12 cellular contexts compared by ENCODE assay signal in genomic region chr11:29395555-29396072, GRCh38.
A peak's percentile ranks its signal among the peaks of the same experiment; 100 is the strongest.
DNase-seq lines count a peak whose midpoint lies in the region; ATAC-seq and TF ChIP-seq lines count a peak whose summit lies in the region.
"Had no signal": no experiment of that assay in that cellular context is flagged by ENCODE, and none has a peak within 500 bp of the region (broad histone marks: within the 10 kb centered on the region; RNA-seq: fewer than 3 reads in every experiment).

No MANE protein-coding gene starts in this region.

- no peak overlapping the region for H3K4me3 ChIP-seq in GM12865 (ENCODE audit: low read depth, low read length)
- no peak overlapping the region for H3K4me3 ChIP-seq in CD8-positive, alpha-beta memory T cell (ENCODE audit: low read length)

- TF ChIP-seq CTCF in GM12865 (IDR thresholded peaks at IDR 0.05; ENCODE audit: insufficient read depth, low read depth, low read length, missing control alignments), result no peak

- H3K9me3 ChIP-seq in CD8-positive, alpha-beta memory T cell (ENCODE audit: low read length), result no peaks in the 10 kb centered on the region

- H3K4me1 ChIP-seq in CD8-positive, alpha-beta memory T cell (ENCODE audit: insufficient read depth, low read length), result no peaks in the 10 kb centered on the region

- no peaks in the 10 kb centered on the region for H3K36me3 ChIP-seq in CD8-positive, alpha-beta memory T cell (ENCODE audit: insufficient read depth, low read length)

- no peak for ATAC-seq in HG02798 (IDR thresholded peaks at IDR 0.05; ENCODE audit: poor library complexity, unreplicated experiment)

- no peaks in the 10 kb centered on the region for H3K27me3 ChIP-seq in CD8-positive, alpha-beta memory T cell (ENCODE audit: insufficient read depth, low read length, poor library complexity, severe bottlenecking)

- no peak overlapping the region for H3K4me3 Mint-ChIP-seq in CD8-positive, alpha-beta memory T cell
- H3K4me3 Mint-ChIP-seq: B cell; CD4-positive, alpha-beta T cell had no signal

- CTCF ChIA-PET in CD8-positive, alpha-beta memory T cell (lab: Charles Lee), result no interaction called here

- DNase-seq in GM12865 (ENCODE audit: low read depth) (peak; percentile 14), M059J (ENCODE audit: low read depth) (peak; percentile 4), amniotic epithelial cell (ENCODE audit: low read depth) (peak; percentile 15), myocyte (ENCODE audit: low read depth) (peak; percentile 2), SW480 (ENCODE audit: low spot score) (no peak)
- DNase-seq in CD8-positive, alpha-beta memory T cell, result no peak
- DNase-seq: C1 segment of cervical spinal cord; CD4-positive, alpha-beta T cell; DMS79; H7 had no signal

- H3K27me3 Mint-ChIP-seq in CD8-positive, alpha-beta memory T cell, result no peaks in the 10 kb centered on the region
- H3K27me3 Mint-ChIP-seq: B cell; CD4-positive, alpha-beta T cell had no signal

- POLR2A ChIA-PET in CD8-positive, alpha-beta memory T cell (lab: Charles Lee), result no interaction called here

- no peaks in the 10 kb centered on the region for H3K4me1 Mint-ChIP-seq in CD8-positive, alpha-beta memory T cell
- H3K4me1 Mint-ChIP-seq: B cell had no signal

- H3K27ac ChIP-seq in CD8-positive, alpha-beta memory T cell (ENCODE audit: low read depth, low read length), result no peak overlapping the region

- peaks cover 0 to 13% (median 7%) of the 10 kb centered on the region in 5 donors for H3K9me3 Mint-ChIP-seq in CD8-positive, alpha-beta memory T cell

- H3K36me3 Mint-ChIP-seq in CD8-positive, alpha-beta memory T cell, result peaks cover 0 to 2% (median 0%) of the 10 kb centered on the region in 3 donors

- no peak overlapping the region for H3K27ac Mint-ChIP-seq in CD8-positive, alpha-beta memory T cell
- H3K27ac Mint-ChIP-seq: B cell; CD4-positive, alpha-beta T cell had no signal

Comparison
In these comparisons a context has a peak if more than half of its experiments do, and no peak if none do; other contexts are left out.
1. DNase-seq: peak in GM12865 (single experiment), M059J (single experiment), amniotic epithelial cell (single experiment) and myocyte (single experiment); none in SW480 (single experiment) and CD8-positive, alpha-beta memory T cell (0 of 5).